16 cellular contexts compared by ENCODE assay signal in the genomic region with DNA sequence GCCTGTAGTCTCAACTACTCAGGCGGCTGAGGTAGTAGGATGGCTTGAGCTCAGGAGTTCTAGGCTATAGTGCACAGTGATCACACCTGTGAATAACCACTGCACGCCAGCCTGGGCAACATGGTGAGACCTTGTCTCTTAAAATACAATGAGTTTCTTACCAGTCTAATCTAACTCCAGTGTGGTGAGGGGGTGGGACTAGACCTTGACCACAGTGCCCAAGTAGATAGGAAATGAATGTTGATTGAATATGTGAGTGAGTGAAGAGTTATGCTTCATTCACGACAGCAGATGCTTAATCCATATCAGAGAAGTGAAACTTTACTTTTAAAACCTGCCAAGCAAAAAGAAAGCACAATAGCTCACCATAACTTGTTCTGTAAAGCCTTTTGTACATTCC. TPM values are rescaled to one million over a fixed set of nuclear protein-coding genes. Genes with fewer than 3 reads are reported as not detected.
A peak's percentile ranks its signal among the peaks of the same experiment; 100 is the strongest.
DNase-seq lines count a peak whose midpoint lies in the region; ATAC-seq and TF ChIP-seq lines count a peak whose summit lies in the region.
"Had no signal": no experiment of that assay in that cellular context is flagged by ENCODE, and none has a peak within 500 bp of the region (broad histone marks: within the 10 kb centered on the region; RNA-seq: fewer than 3 reads in every experiment).

No MANE protein-coding gene starts in this region.

- peaks cover 32% of the 10 kb centered on the region for H3K79me2 ChIP-seq in neural progenitor cell (ENCODE audit: low read depth)

- ATAC-seq in GM18508 (IDR thresholded peaks at IDR 0.05; ENCODE audit: insufficient read depth, unreplicated experiment) (peak; percentile 71), GM21381 (IDR thresholded peaks at IDR 0.05; ENCODE audit: unreplicated experiment) (peak; percentile 84), HG03064 (IDR thresholded peaks at IDR 0.05; ENCODE audit: low read depth, unreplicated experiment) (peak; percentile 82)
- ATAC-seq: foreskin keratinocyte; naive thymus-derived CD4-positive, alpha-beta T cell; right lobe of liver had no signal

- H3K36me3 ChIP-seq in neural progenitor cell: peaks cover 10% of the 10 kb centered on the region
- peaks cover 20% of the 10 kb centered on the region for H3K36me3 ChIP-seq in CD4-positive, alpha-beta memory T cell (ENCODE audit: insufficient read depth, low read length)

- no peak overlapping the region for H3K4me3 ChIP-seq in neural progenitor cell
- H3K4me3 ChIP-seq in CD4-positive, alpha-beta memory T cell (ENCODE audit: low read length in 2 of 2): no peak overlapping the region
- H3K4me3 ChIP-seq: right lobe of liver had no signal

- no peak overlapping the region for H3K4me3 Mint-ChIP-seq in neural progenitor cell
- H3K4me3 Mint-ChIP-seq in activated naive CD8-positive, alpha-beta T cell treated with anti-CD3 and anti-CD28 coated beads for 36 hours: no peak overlapping the region
- H3K4me3 Mint-ChIP-seq in CD4-positive, alpha-beta memory T cell: no peak overlapping the region
- H3K4me3 Mint-ChIP-seq: naive thymus-derived CD4-positive, alpha-beta T cell had no signal

- peak; percentile 59 for DNase-seq in OCI-M1 (lab: John Stamatoyannopoulos, UW)
- no peak for DNase-seq in neural progenitor cell (ENCODE audit: low spot score)
- DNase-seq in activated naive CD8-positive, alpha-beta T cell treated with anti-CD3 and anti-CD28 coated beads for 36 hours: no peak
- DNase-seq in activated CD4-positive, CD25-positive, alpha-beta regulatory T cell treated with anti-CD3 and anti-CD28 coated beads, Interleukin-2, amount 50 U/mL, for 72 hours: no peak
- DNase-seq in CD4-positive, alpha-beta memory T cell: no peak
- DNase-seq: activated CD4-positive, alpha-beta T cell treated with anti-CD3 and anti-CD28 coated beads, Interleukin-2, amount 50 U/mL, for 48 hours; dermis blood vessel endothelial cell; foreskin keratinocyte; kidney; naive thymus-derived CD4-positive, alpha-beta T cell; NCI-H69; right lobe of liver; trophoblast cell had no signal

- no peak overlapping the region for H3K27ac Mint-ChIP-seq in neural progenitor cell
- H3K27ac Mint-ChIP-seq in activated naive CD8-positive, alpha-beta T cell treated with anti-CD3 and anti-CD28 coated beads for 36 hours: no peak overlapping the region
- no peak overlapping the region for H3K27ac Mint-ChIP-seq in CD4-positive, alpha-beta memory T cell

- no peaks in the 10 kb centered on the region for H3K4me1 ChIP-seq in neural progenitor cell
- H3K4me1 ChIP-seq in CD4-positive, alpha-beta memory T cell (ENCODE audit: insufficient read depth, low read length): no peaks in the 10 kb centered on the region
- H3K4me1 ChIP-seq: foreskin keratinocyte, right lobe of liver had no signal

- no peak overlapping the region for H3K9ac ChIP-seq in neural progenitor cell

- H3K27me3 Mint-ChIP-seq in neural progenitor cell (ENCODE audit: insufficient read depth, low read depth): no peaks in the 10 kb centered on the region
- no peaks in the 10 kb centered on the region for H3K27me3 Mint-ChIP-seq in activated naive CD8-positive, alpha-beta T cell treated with anti-CD3 and anti-CD28 coated beads for 36 hours
- H3K27me3 Mint-ChIP-seq in CD4-positive, alpha-beta memory T cell: no peaks in the 10 kb centered on the region
- H3K27me3 Mint-ChIP-seq: naive thymus-derived CD4-positive, alpha-beta T cell had no signal

- peaks cover 2% of the 10 kb centered on the region for H3F3A ChIP-seq in neural progenitor cell (ENCODE audit: low read depth)

- POLR2A ChIA-PET in CD4-positive, alpha-beta memory T cell (lab: Charles Lee; ENCODE audit: partially characterized antibody): interaction anchor here (2.0 kb wide), 1 partner anchor 11 kb away, joined by 8 read pairs; a partner anchor contains a TSS

- intact Hi-C loops in CD4-positive, alpha-beta memory T cell (cut with micrococcal nuclease): no loop called here

- no peak overlapping the region for H2AFZ ChIP-seq in neural progenitor cell (replicated peaks)

- H3K4me2 ChIP-seq in neural progenitor cell: no peak overlapping the region

- TF ChIP-seq CTCF in neural progenitor cell (IDR thresholded peaks at IDR 0.05): no peak

- H3K27me3 ChIP-seq in neural progenitor cell: no peaks in the 10 kb centered on the region
- H3K27me3 ChIP-seq in CD4-positive, alpha-beta memory T cell (ENCODE audit: insufficient read depth, low read length): no peaks in the 10 kb centered on the region
- H3K27me3 ChIP-seq: foreskin keratinocyte, right lobe of liver had no signal

- no peaks in the 10 kb centered on the region for H3K9me3 Mint-ChIP-seq in neural progenitor cell
- H3K9me3 Mint-ChIP-seq in activated naive CD8-positive, alpha-beta T cell treated with anti-CD3 and anti-CD28 coated beads for 36 hours: no peaks in the 10 kb centered on the region
- H3K9me3 Mint-ChIP-seq in CD4-positive, alpha-beta memory T cell: no peaks in the 10 kb centered on the region
- H3K9me3 Mint-ChIP-seq: naive thymus-derived CD4-positive, alpha-beta T cell had no signal

- peaks cover 22% of the 10 kb centered on the region for H4K20me1 ChIP-seq in neural progenitor cell (ENCODE audit: low read depth)

- H3K36me3 Mint-ChIP-seq in neural progenitor cell: peaks cover 14% of the 10 kb centered on the region
- peaks cover 5% of the 10 kb centered on the region for H3K36me3 Mint-ChIP-seq in activated naive CD8-positive, alpha-beta T cell treated with anti-CD3 and anti-CD28 coated beads for 36 hours
- peaks cover 30 to 31% of the 10 kb centered on the region in 2 donors for H3K36me3 Mint-ChIP-seq in CD4-positive, alpha-beta memory T cell

- H3K27ac ChIP-seq in neural progenitor cell: no peak overlapping the region
- H3K27ac ChIP-seq in CD4-positive, alpha-beta memory T cell (ENCODE audit: low read depth, low read length): no peak overlapping the region
- H3K27ac ChIP-seq: foreskin keratinocyte, right lobe of liver had no signal

- CTCF ChIA-PET in CD4-positive, alpha-beta memory T cell (lab: Charles Lee; ENCODE audit: partially characterized antibody): interaction anchor here (0.9 to 1.1 kb wide), 2 partner anchors 17 to 37 kb away, joined by 3 read pairs; no protein-coding TSS in a partner anchor

- no peaks in the 10 kb centered on the region for H3K9me3 ChIP-seq in neural progenitor cell (ENCODE audit: low read depth)
- no peaks in the 10 kb centered on the region for H3K9me3 ChIP-seq in CD4-positive, alpha-beta memory T cell (ENCODE audit: control insufficient read depth in 1 of 2, low read length in 2 of 2)
- H3K9me3 ChIP-seq: right lobe of liver had no signal

- H3K4me1 Mint-ChIP-seq in neural progenitor cell: no peaks in the 10 kb centered on the region
- peaks cover 6% of the 10 kb centered on the region for H3K4me1 Mint-ChIP-seq in activated naive CD8-positive, alpha-beta T cell treated with anti-CD3 and anti-CD28 coated beads for 36 hours
- no peaks in the 10 kb centered on the region for H3K4me1 Mint-ChIP-seq in CD4-positive, alpha-beta memory T cell

RNA-seq across cellular contexts. Expression of a gene that starts 11.2 kb away (rescaled TPM):
- 8.0 and 9.0 TPM in 2 replicates for total RNA-seq in neural progenitor cell (ENCODE audit: low replicate concordance)
- total RNA-seq in activated naive CD8-positive, alpha-beta T cell treated with anti-CD3 and anti-CD28 coated beads for 36 hours: under 1 TPM; 0.86 to 0.97 TPM
- total RNA-seq in CD4-positive, alpha-beta memory T cell: under 1 TPM; 0.47 to 0.53 TPM
- under 1 TPM in 1 of 2 donors, not detected in 1; 0.08 TPM for polyA plus RNA-seq in CD4-positive, alpha-beta memory T cell

RNA-seq across cellular contexts. Expression of a gene that starts 17.4 kb away (rescaled TPM):
- 48.4 and 73.2 TPM in 2 replicates for total RNA-seq in neural progenitor cell (ENCODE audit: low replicate concordance)
- 10 to 100 TPM; 18.1 to 22.8 TPM for total RNA-seq in activated naive CD8-positive, alpha-beta T cell treated with anti-CD3 and anti-CD28 coated beads for 36 hours
- 10 to 100 TPM; 24.3 to 25.3 TPM for total RNA-seq in CD4-positive, alpha-beta memory T cell
- polyA plus RNA-seq in CD4-positive, alpha-beta memory T cell: 10 to 100 TPM; 38.3 to 52.4 TPM

RNA-seq across cellular contexts. Expression of a gene that starts 17.6 kb away (rescaled TPM):
- total RNA-seq in neural progenitor cell (ENCODE audit: low replicate concordance): 11.9 and 12.3 TPM in 2 replicates
- 10 to 100 TPM; 15.3 to 15.9 TPM for total RNA-seq in activated naive CD8-positive, alpha-beta T cell treated with anti-CD3 and anti-CD28 coated beads for 36 hours
- total RNA-seq in CD4-positive, alpha-beta memory T cell: 10 to 100 TPM; 28.4 to 37.8 TPM
- 1 to 10 TPM; 1.0 to 3.3 TPM for polyA plus RNA-seq in CD4-positive, alpha-beta memory T cell
